ENCODE assay signal across 8 cellular contexts in genomic region chr4:83110222-83110945, GRCh38. TPM values are rescaled to one million over a fixed set of nuclear protein-coding genes. Genes with fewer than 3 reads are reported as not detected.
DNase-seq lines count a peak whose midpoint lies in the region; ATAC-seq and TF ChIP-seq lines count a peak whose summit lies in the region.

No MANE protein-coding gene starts in this region.

- H3K9me3 ChIP-seq in testis, result no peaks in the 10 kb centered on the region

- H3K27me3 ChIP-seq in H7 (ENCODE audit: control insufficient read depth, insufficient read depth, low read length), result peaks cover 11% of the 10 kb centered on the region
- H3K27me3 ChIP-seq in testis, result no peaks in the 10 kb centered on the region

- in situ Hi-C loops in G401 (cut with HindIII; ENCODE audit: low sequenced_read_pairs), result no loop called here

- intact Hi-C loops in testis (cut with DNase I; ENCODE audit: low total_unique reads), result no loop called here

- ATAC-seq in omental fat pad (ENCODE audit: low FRiP score), result peak; percentile 96

- H3K4me3 ChIP-seq in H7 (ENCODE audit: insufficient read depth, low read depth, low read length), result peak overlapping the region; percentile 58
- H3K4me3 ChIP-seq in testis, result peak overlapping the region; percentile 46 to 62

- H3K36me3 ChIP-seq in H7 (replicated peaks; ENCODE audit: control insufficient read depth, insufficient read depth, low read length), result no peaks in the 10 kb centered on the region
- no peaks in the 10 kb centered on the region for H3K36me3 ChIP-seq in testis (ENCODE audit: low read depth, missing control alignments)

- no peak overlapping the region for H3K27ac ChIP-seq in testis

- no peak for TF ChIP-seq POLR2A in testis (IDR thresholded peaks at IDR 0.05)

- H3K4me1 ChIP-seq in testis, result peaks cover 5% of the 10 kb centered on the region

- DNase-seq in G401 (ENCODE audit: low spot score) (peak; percentile 79), H7 (peak; percentile 82), M059J (ENCODE audit: low read depth) (peak; percentile 82), SIG-M5 (lab: John Stamatoyannopoulos, UW) (peak; percentile 10), globus pallidus (ENCODE audit: low spot score) (peak; percentile 65), omental fat pad (ENCODE audit: low spot score) (peak; percentile 51), testis (peak; percentile 88)
- peak; percentile 90 for DNase-seq in activated naive CD4-positive, alpha-beta T cell treated with Interleukin-2 at 50 U/mL for 16 hours

- TF ChIP-seq CTCF in omental fat pad (IDR thresholded peaks at IDR 0.05) (no peak), testis (IDR thresholded peaks at IDR 0.05) (peak in 1 of 3 experiments; percentile 44)

- WGBS in testis, 2 donors, result 4% methylated on average over 18 of the region's 18 CpGs

RNA-seq across cellular contexts. Expression of gene PLAC8, which starts 4.1 kb away (rescaled TPM):
- total RNA-seq in G401 (2014; rRNA removed; shearing (Covaris generic)), result 74.0 and 106 TPM in 2 replicates
- total RNA-seq in H7 (2014; rRNA removed; shearing (Covaris generic)), result 0.41 and 3.4 TPM in 2 replicates
- 122 and 240 TPM in 2 replicates for total RNA-seq in M059J (2014; rRNA removed; shearing (Covaris generic))
- total RNA-seq in omental fat pad (1 to 10 TPM; 2.6 to 7.6 (median 3.9) TPM), testis (1 to 10 TPM in 1 of 2 donors, under 1 TPM in 1; 0.55 to 1.3 TPM)
- polyA plus RNA-seq in testis (ENCODE audit: insufficient read depth, low read depth, low replicate concordance), result 2.0 TPM

Comparison
In these comparisons a context has a peak if more than half of its experiments do, and no peak if none do; other contexts are left out.
1. DNase-seq: peak in every context shown above with its lines; median percentile 90 in activated naive CD4-positive, alpha-beta T cell treated with Interleukin-2 at 50 U/mL for 16 hours; 88 in testis; 82 in H7; 82 in M059J; 79 in G401; 65 in globus pallidus; 51 in omental fat pad; 10 in SIG-M5.